Comparison of ENCODE assay signal across 13 cellular contexts in the genomic region with DNA sequence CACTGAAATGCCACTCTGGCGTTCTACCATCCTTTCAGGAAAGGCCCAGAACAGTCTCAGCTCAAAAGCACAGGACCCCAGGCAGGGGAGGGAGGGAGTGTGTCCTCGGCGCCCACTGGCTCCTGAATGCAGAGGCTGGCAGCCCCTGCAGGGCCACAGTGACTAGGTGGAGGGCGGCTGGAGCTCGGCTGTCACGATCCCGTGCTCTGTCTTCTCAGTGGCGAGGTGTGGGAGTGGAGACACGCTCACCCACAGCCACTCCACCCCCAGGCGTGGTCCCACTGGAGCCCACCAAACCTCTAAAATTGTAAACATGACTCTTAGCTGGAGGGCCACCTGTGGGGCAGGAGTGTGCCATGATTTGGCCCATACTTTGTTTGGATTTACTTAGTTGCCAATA.
"Had no signal": no experiment of that assay in that cellular context is flagged by ENCODE, and none has a peak within 500 bp of the region (broad histone marks: within the 10 kb centered on the region; RNA-seq: fewer than 3 reads in every experiment).

No MANE protein-coding gene starts in this region.

- ATAC-seq: effector memory CD8-positive, alpha-beta T cell; gastroesophageal sphincter; right cardiac atrium had no signal

- H3K9me3 Mint-ChIP-seq: effector memory CD8-positive, alpha-beta T cell had no signal

- H3K27ac ChIP-seq: epithelial cell of prostate, esophagus muscularis mucosa, gastroesophageal sphincter, ovary had no signal

- H3K27me3 Mint-ChIP-seq: effector memory CD8-positive, alpha-beta T cell had no signal

- DNase-seq: effector memory CD8-positive, alpha-beta T cell; glutamatergic neuron; islet precursor cell; mesenchymal stem cell; midbrain; ovary; stimulated activated CD4-positive, alpha-beta T cell treated with anti-CD3 and anti-CD28 coated beads, Interleukin-2, amount 100 ng/mL, for 48 hours; stimulated activated naive CD4-positive, alpha-beta T cell treated with Interleukin-2 at 50 U/mL for 16 hours; trophoblast cell had no signal

- H3K4me3 Mint-ChIP-seq: effector memory CD8-positive, alpha-beta T cell had no signal
